In genomic region chr14:33218030-33218429, GRCh38 we compare ENCODE assay signal across 18 cellular contexts.
"Had no signal": no experiment of that assay in that cellular context is flagged by ENCODE, and none has a peak within 500 bp of the region (broad histone marks: within the 10 kb centered on the region; RNA-seq: fewer than 3 reads in every experiment).

No MANE protein-coding gene starts in this region.

- H3K36me3 ChIP-seq: breast epithelium, prostate gland, thoracic aorta, vagina had no signal

- ATAC-seq: activated T-cell treated with anti-CD3 and anti-CD28 coated beads, Interleukin-2, amount 50 U/mL, for 4 hours; foreskin keratinocyte; left ventricle myocardium superior; natural killer cell; WTC11 had no signal

- H3K27me3 ChIP-seq: breast epithelium, vagina had no signal

- H3K9me3 ChIP-seq: breast epithelium, prostate gland, thoracic aorta, vagina had no signal

- H3K4me3 ChIP-seq: breast epithelium, coronary artery, prostate gland, thoracic aorta, vagina had no signal

- DNase-seq: activated CD4-positive, alpha-beta T cell treated with anti-CD3 and anti-CD28 coated beads, Interleukin-2, amount 50 U/mL, for 4 hours; activated CD8-positive, alpha-beta memory T cell treated with anti-CD3 and anti-CD28 coated beads for 24 hours; activated CD8-positive, alpha-beta memory T cell treated with anti-CD3 and anti-CD28 coated beads, Interleukin-2, amount 50 U/mL, for 48 hours; activated naive CD4-positive, alpha-beta T cell; activated T-cell treated with anti-CD3 and anti-CD28 coated beads, Interleukin-2, amount 50 U/mL, for 4 hours; amniotic stem cell; foreskin keratinocyte; left ventricle myocardium superior; mammary epithelial cell; natural killer cell; stimulated activated CD4-positive, alpha-beta T cell treated with anti-CD3 and anti-CD28 coated beads, Interleukin-4, amount 100 ng/mL, for 24 hours; stimulated activated naive CD4-positive, alpha-beta T cell treated with Interleukin-2 at 50 U/mL for 16 hours had no signal

- H3K27ac ChIP-seq: breast epithelium, coronary artery, foreskin keratinocyte, prostate gland, thoracic aorta, vagina had no signal

- H3K4me1 ChIP-seq: breast epithelium, foreskin keratinocyte, prostate gland, vagina had no signal
